ENCODE assay signal across 8 cellular contexts in the genomic region with DNA sequence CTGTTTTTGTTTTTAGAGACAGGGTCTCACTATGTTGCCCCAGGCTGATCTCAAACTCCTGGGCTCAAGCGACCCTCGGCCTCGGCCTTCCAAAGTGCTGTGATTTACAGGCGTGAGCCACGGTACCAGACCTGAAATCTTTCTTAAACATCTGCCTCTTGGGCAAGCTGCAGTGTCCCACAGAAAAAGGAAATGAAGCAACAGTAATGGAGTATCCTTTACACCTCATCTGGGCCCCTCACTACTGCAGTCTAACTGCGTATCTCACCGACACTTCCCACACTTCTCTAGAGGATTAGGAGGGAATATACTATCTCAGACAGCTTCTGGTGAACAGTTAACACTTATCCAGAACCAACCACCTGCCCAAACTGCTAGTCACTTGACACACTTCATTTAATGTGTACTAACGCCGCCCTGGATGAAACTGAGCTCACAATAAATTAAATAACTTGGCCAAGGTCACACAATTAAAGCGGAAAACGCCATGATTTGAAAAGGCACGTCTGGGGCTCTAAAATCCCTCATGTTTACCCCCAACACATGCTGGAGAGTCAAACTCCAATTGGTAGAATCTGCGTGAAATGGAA. TPM values are rescaled to one million over a fixed set of nuclear protein-coding genes. Genes with fewer than 3 reads are reported as not detected.
DNase-seq lines count a peak whose midpoint lies in the region; ATAC-seq and TF ChIP-seq lines count a peak whose summit lies in the region.

No MANE protein-coding gene starts in this region.

- H3K36me3 ChIP-seq in PC-9 (ENCODE audit: low read depth) = no peaks in the 10 kb centered on the region
- H3K36me3 ChIP-seq in naive thymus-derived CD4-positive, alpha-beta T cell (ENCODE audit: control insufficient read depth in 2 of 3, insufficient read depth in 3 of 3, low read length in 3 of 3) = peaks cover 0 to 5% (median 0%) of the 10 kb centered on the region in 3 experiments

- H4K20me1 ChIP-seq in PC-9 (ENCODE audit: insufficient read depth) = peaks cover 7% of the 10 kb centered on the region; the same call in 1 of the 2 replicates

- POLR2A ChIA-PET in PC-9 (lab: Charles Lee; ENCODE audit: unreplicated experiment) = interaction anchor here (0.6 to 0.7 kb wide), 2 partner anchors 308 to 450 kb away, joined by 4 to 7 read pairs; no protein-coding TSS in a partner anchor
- POLR2A ChIA-PET in naive thymus-derived CD4-positive, alpha-beta T cell (lab: Charles Lee) = interaction anchor here (0.6 to 1.6 kb wide), 3 partner anchors 9 to 35 kb away, joined by 3 to 5 read pairs (median 4); no protein-coding TSS in a partner anchor

- peak overlapping the region; percentile 91 for H3K4me3 Mint-ChIP-seq in dendritic cell treated with granulocyte-macrophage colony-stimulating factor and Interleukin-4, amounts not matched to agents 40 ng/mL and 50 ng/mL, for 4 days
- peak overlapping the region; percentile 87 to 98 (median 95) for H3K4me3 Mint-ChIP-seq in naive thymus-derived CD4-positive, alpha-beta T cell

- H3K79me2 ChIP-seq in PC-9 (ENCODE audit: low read depth) = peaks cover 60% of the 10 kb centered on the region

- ATAC-seq in naive thymus-derived CD4-positive, alpha-beta T cell = no peak
- ATAC-seq in HG03354 (IDR thresholded peaks at IDR 0.05; ENCODE audit: poor library complexity, severe bottlenecking, unreplicated experiment) (no peak), GM21367 (IDR thresholded peaks at IDR 0.05; ENCODE audit: unreplicated experiment) (no peak)

- no peaks in the 10 kb centered on the region for H3K9me3 ChIP-seq in PC-9 (ENCODE audit: insufficient read depth, low read depth)
- H3K9me3 ChIP-seq in naive thymus-derived CD4-positive, alpha-beta T cell (ENCODE audit: control insufficient read depth in 2 of 3, low read length in 3 of 3) = no peaks in the 10 kb centered on the region

- H3K36me3 Mint-ChIP-seq in dendritic cell treated with granulocyte-macrophage colony-stimulating factor and Interleukin-4, amounts not matched to agents 40 ng/mL and 50 ng/mL, for 4 days (ENCODE audit: low read depth) = peaks cover 18% of the 10 kb centered on the region
- peaks cover 0 to 11% (median 6%) of the 10 kb centered on the region in 5 donors for H3K36me3 Mint-ChIP-seq in naive thymus-derived CD4-positive, alpha-beta T cell

- H3K27ac Mint-ChIP-seq in dendritic cell treated with granulocyte-macrophage colony-stimulating factor and Interleukin-4, amounts not matched to agents 40 ng/mL and 50 ng/mL, for 4 days = peak overlapping the region; percentile 94
- peak overlapping the region; percentile 90 to 100 (median 98) for H3K27ac Mint-ChIP-seq in naive thymus-derived CD4-positive, alpha-beta T cell

- peak overlapping the region; percentile 89 for H3K4me3 ChIP-seq in PC-9
- peak overlapping the region; percentile 82 for H3K4me3 ChIP-seq in naive thymus-derived CD4-positive, alpha-beta T cell (ENCODE audit: low read length)

- TSS peak; percentile 49 for BruUV-seq in PC-9 (replicated peaks; lab: Mats Ljungman, UMichigan)

- DNase-seq in SIG-M5 treated with dmso at 0.1 percent for 504 hours (lab: John Stamatoyannopoulos, UW; ENCODE audit: unreplicated experiment) (peak; percentile 76), SIG-M5 (lab: John Stamatoyannopoulos, UW) (no peak), PC-9 (no peak)
- DNase-seq in naive thymus-derived CD4-positive, alpha-beta T cell = no peak
- DNase-seq in stimulated activated CD4-positive, alpha-beta T cell treated with anti-CD3 and anti-CD28 coated beads, Interleukin-1b, Interleukin-23, amount 100 ng/mL, for 48 hours = no peak

- intact Hi-C loops in PC-9 (cut with micrococcal nuclease; ENCODE audit: unreplicated experiment) = loop anchor here (5.0 kb wide), 1 partner anchor 452 kb away; no protein-coding TSS in a partner anchor
- intact Hi-C loops in dendritic cell treated with granulocyte-macrophage colony-stimulating factor and Interleukin-4, amounts not matched to agents 40 ng/mL and 50 ng/mL, for 4 days (cut with micrococcal nuclease) = loop anchor here (10.0 kb wide), 1 partner anchor 635 kb away; no protein-coding TSS in a partner anchor
- intact Hi-C loops in naive thymus-derived CD4-positive, alpha-beta T cell (cut with micrococcal nuclease) = loop anchor here (2.0 to 10.0 kb wide), 9 partner anchors 31 to 2005 kb away; partner anchors contain the start of genes ZFP36L2 (in 2 of the 2), CAMKMT (in 1 of the 2), DYNC2LI1 (in 1 of the 2) and PREPL (in 1 of the 2)

- H3K9me2 ChIP-seq in PC-9 (ENCODE audit: insufficient read depth) = no peaks in the 10 kb centered on the region

- H3K4me2 ChIP-seq in PC-9 = peak overlapping the region; percentile 98

- CTCF ChIA-PET in PC-9 (lab: Charles Lee) = interaction anchor here (0.6 to 0.7 kb wide), 4 partner anchors 17 to 312 kb away, joined by 6 to 9 read pairs (median 8); no protein-coding TSS in a partner anchor
- CTCF ChIA-PET in naive thymus-derived CD4-positive, alpha-beta T cell (lab: Charles Lee) = interaction anchor here (0.5 kb wide), 1 partner anchor 50 kb away, joined by 3 read pairs; no protein-coding TSS in a partner anchor

- peaks cover 42% of the 10 kb centered on the region for H3K4me1 Mint-ChIP-seq in dendritic cell treated with granulocyte-macrophage colony-stimulating factor and Interleukin-4, amounts not matched to agents 40 ng/mL and 50 ng/mL, for 4 days (ENCODE audit: low read depth)
- H3K4me1 Mint-ChIP-seq in naive thymus-derived CD4-positive, alpha-beta T cell = peaks cover 36 to 64% (median 59%) of the 10 kb centered on the region in 7 donors

- peaks cover 26% of the 10 kb centered on the region for H3K4me1 ChIP-seq in PC-9 (replicated peaks; ENCODE audit: insufficient read depth)
- peaks cover 23 to 24% of the 10 kb centered on the region in 2 donors for H3K4me1 ChIP-seq in naive thymus-derived CD4-positive, alpha-beta T cell (ENCODE audit: control insufficient read depth in 2 of 2, insufficient read depth in 2 of 2, low read length in 2 of 2)

- no peak for TF ChIP-seq CTCF in PC-9 (conservative IDR thresholded peaks at IDR 0.05)

- H3F3A ChIP-seq in PC-9 (ENCODE audit: insufficient read depth, low read depth) = peaks cover 5% of the 10 kb centered on the region; the same call in 1 of the 2 replicates

- peak overlapping the region; percentile 75 for H3K27ac ChIP-seq in PC-9
- H3K27ac ChIP-seq in naive thymus-derived CD4-positive, alpha-beta T cell (ENCODE audit: low read depth, low read length) = peak overlapping the region; percentile 92

- H3K9me3 Mint-ChIP-seq in dendritic cell treated with granulocyte-macrophage colony-stimulating factor and Interleukin-4, amounts not matched to agents 40 ng/mL and 50 ng/mL, for 4 days = no peaks in the 10 kb centered on the region
- peaks cover 0 to 2% (median 0%) of the 10 kb centered on the region in 11 donors for H3K9me3 Mint-ChIP-seq in naive thymus-derived CD4-positive, alpha-beta T cell

- H3K27me3 Mint-ChIP-seq in dendritic cell treated with granulocyte-macrophage colony-stimulating factor and Interleukin-4, amounts not matched to agents 40 ng/mL and 50 ng/mL, for 4 days = peaks cover 9% of the 10 kb centered on the region
- no peaks in the 10 kb centered on the region for H3K27me3 Mint-ChIP-seq in naive thymus-derived CD4-positive, alpha-beta T cell

- peak overlapping the region; percentile 80 for H2AFZ ChIP-seq in PC-9

- H3K27me3 ChIP-seq in PC-9 (ENCODE audit: insufficient read depth, low read depth) = no peaks in the 10 kb centered on the region
- no peaks in the 10 kb centered on the region for H3K27me3 ChIP-seq in naive thymus-derived CD4-positive, alpha-beta T cell (ENCODE audit: control insufficient read depth in 2 of 2, insufficient read depth in 2 of 2, low read length in 2 of 2)

RNA-seq across cellular contexts. Expression of gene COX7A2L, which starts 1.0 kb away (rescaled TPM):
- 141 and 144 TPM in 2 replicates for total RNA-seq in PC-9 (2021)
- total RNA-seq in naive thymus-derived CD4-positive, alpha-beta T cell = 10 to 100 TPM; 57.3 to 87.7 (median 81.5) TPM
- 100 to 1,000 TPM; 137 to 204 TPM for polyA plus RNA-seq in naive thymus-derived CD4-positive, alpha-beta T cell
